In genomic region chr2:176181551-176181950, GRCh38 we compare ENCODE assay signal across 9 cellular contexts. TPM values are rescaled to one million over a fixed set of nuclear protein-coding genes. Genes with fewer than 3 reads are reported as not detected.
"Had no signal": no experiment of that assay in that cellular context is flagged by ENCODE, and none has a peak within 500 bp of the region (broad histone marks: within the 10 kb centered on the region; RNA-seq: fewer than 3 reads in every experiment).

No MANE protein-coding gene starts in this region.

- H3K27ac ChIP-seq: GM23248, HL-60 had no signal

- DNase-seq: GM23248, H9, HCEC 1CT had no signal

- H3K36me3 Mint-ChIP-seq: IgD-negative memory B cell had no signal

- H3K4me3 Mint-ChIP-seq: H9, IgD-negative memory B cell had no signal

- FAIRE-seq: H1, H54 had no signal

- H2AFZ ChIP-seq: GM23248 had no signal

- H3K27ac Mint-ChIP-seq: H9, IgD-negative memory B cell had no signal

- H3K4me3 ChIP-seq: GM23248 had no signal

- ATAC-seq: HepG2 had no signal

- H3K9ac ChIP-seq: GM23248 had no signal

- H3K9me3 Mint-ChIP-seq: IgD-negative memory B cell had no signal

RNA-seq across cellular contexts. Expression of gene HOXD1, which starts 6.9 kb away (rescaled TPM):
- total RNA-seq: H1, H9, HT1080 had no signal
- polyA plus RNA-seq: IgD-negative memory B cell had no signal

RNA-seq across cellular contexts. Expression of gene HOXD3, which starts 24.4 kb away (rescaled TPM):
- total RNA-seq: H1, H9, HT1080 had no signal
- polyA plus RNA-seq: H1, IgD-negative memory B cell had no signal

RNA-seq across cellular contexts. Expression of gene HOXD4, which starts 30.2 kb away (rescaled TPM):
- total RNA-seq: H1, H9, HepG2, HT1080 had no signal
- polyA plus RNA-seq: H1, HepG2, IgD-negative memory B cell had no signal

RNA-seq across cellular contexts. Expression of gene HOXD8, which starts 52.0 kb away (rescaled TPM):
- total RNA-seq: H1, H9, HepG2 had no signal
- polyA plus RNA-seq: H1, HepG2, IgD-negative memory B cell had no signal

RNA-seq across cellular contexts. Expression of gene HOXD9, which starts 59.0 kb away (rescaled TPM):
- total RNA-seq: H1, H9, HepG2 had no signal
- polyA plus RNA-seq: H1, HepG2, IgD-negative memory B cell had no signal
